ENCODE assay signal across 1 cellular context in the genomic region with DNA sequence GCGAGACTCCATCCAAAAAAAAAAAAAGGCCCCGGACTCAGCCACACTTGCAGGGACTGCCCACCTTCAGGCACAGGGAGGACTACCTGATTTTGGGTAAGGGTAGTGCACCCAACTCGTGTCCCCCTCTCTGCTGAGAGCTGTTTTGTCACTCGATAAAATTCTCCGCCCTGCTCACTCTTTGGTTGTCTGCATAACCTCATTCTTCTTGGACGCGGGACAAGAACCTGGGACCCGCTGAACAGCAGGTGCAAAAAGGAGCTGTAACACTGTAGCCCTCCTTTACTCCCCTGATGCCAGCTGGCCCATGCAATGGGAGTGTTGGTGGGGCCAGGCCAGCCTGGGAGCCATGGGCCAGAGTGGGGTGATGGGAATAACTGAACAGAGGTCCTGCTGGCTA.
TF ChIP-seq lines count a peak whose summit lies in the region.

No MANE protein-coding gene starts in this region.

TF ChIP-seq in GM23338, 12 proteins besides CTCF, POLR2A, EP300 and RAD21 (continued from another document):
- TF ChIP-seq, protein P1, sequence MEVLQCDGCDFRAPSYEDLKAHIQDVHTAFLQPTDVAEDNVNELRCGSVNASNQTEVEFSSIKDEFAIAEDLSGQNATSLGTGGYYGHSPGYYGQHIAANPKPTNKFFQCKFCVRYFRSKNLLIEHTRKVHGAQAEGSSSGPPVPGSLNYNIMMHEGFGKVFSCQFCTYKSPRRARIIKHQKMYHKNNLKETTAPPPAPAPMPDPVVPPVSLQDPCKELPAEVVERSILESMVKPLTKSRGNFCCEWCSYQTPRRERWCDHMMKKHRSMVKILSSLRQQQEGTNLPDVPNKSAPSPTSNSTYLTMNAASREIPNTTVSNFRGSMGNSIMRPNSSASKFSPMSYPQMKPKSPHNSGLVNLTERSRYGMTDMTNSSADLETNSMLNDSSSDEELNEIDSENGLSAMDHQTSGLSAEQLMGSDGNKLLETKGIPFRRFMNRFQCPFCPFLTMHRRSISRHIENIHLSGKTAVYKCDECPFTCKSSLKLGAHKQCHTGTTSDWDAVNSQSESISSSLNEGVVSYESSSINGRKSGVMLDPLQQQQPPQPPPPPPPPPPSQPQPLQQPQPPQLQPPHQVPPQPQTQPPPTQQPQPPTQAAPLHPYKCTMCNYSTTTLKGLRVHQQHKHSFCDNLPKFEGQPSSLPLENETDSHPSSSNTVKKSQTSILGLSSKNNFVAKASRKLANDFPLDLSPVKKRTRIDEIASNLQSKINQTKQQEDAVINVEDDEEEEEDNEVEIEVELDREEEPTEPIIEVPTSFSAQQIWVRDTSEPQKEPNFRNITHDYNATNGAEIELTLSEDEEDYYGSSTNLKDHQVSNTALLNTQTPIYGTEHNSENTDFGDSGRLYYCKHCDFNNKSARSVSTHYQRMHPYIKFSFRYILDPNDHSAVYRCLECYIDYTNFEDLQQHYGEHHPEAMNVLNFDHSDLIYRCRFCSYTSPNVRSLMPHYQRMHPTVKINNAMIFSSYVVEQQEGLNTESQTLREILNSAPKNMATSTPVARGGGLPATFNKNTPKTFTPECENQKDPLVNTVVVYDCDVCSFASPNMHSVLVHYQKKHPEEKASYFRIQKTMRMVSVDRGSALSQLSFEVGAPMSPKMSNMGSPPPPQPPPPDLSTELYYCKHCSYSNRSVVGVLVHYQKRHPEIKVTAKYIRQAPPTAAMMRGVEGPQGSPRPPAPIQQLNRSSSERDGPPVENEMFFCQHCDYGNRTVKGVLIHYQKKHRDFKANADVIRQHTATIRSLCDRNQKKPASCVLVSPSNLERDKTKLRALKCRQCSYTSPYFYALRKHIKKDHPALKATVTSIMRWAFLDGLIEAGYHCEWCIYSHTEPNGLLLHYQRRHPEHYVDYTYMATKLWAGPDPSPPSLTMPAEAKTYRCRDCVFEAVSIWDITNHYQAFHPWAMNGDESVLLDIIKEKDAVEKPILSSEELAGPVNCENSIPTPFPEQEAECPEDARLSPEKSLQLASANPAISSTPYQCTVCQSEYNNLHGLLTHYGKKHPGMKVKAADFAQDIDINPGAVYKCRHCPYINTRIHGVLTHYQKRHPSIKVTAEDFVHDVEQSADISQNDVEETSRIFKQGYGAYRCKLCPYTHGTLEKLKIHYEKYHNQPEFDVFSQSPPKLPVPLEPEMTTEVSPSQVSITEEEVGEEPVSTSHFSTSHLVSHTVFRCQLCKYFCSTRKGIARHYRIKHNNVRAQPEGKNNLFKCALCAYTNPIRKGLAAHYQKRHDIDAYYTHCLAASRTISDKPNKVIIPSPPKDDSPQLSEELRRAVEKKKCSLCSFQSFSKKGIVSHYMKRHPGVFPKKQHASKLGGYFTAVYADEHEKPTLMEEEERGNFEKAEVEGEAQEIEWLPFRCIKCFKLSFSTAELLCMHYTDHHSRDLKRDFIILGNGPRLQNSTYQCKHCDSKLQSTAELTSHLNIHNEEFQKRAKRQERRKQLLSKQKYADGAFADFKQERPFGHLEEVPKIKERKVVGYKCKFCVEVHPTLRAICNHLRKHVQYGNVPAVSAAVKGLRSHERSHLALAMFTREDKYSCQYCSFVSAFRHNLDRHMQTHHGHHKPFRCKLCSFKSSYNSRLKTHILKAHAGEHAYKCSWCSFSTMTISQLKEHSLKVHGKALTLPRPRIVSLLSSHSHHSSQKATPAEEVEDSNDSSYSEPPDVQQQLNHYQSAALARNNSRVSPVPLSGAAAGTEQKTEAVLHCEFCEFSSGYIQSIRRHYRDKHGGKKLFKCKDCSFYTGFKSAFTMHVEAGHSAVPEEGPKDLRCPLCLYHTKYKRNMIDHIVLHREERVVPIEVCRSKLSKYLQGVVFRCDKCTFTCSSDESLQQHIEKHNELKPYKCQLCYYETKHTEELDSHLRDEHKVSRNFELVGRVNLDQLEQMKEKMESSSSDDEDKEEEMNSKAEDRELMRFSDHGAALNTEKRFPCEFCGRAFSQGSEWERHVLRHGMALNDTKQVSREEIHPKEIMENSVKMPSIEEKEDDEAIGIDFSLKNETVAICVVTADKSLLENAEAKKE (CRISPR knock-in tag; IDR thresholded peaks at IDR 0.05) = no peak
- no peak for TF ChIP-seq ZNF331 (CRISPR knock-in tag; IDR thresholded peaks at IDR 0.05; ENCODE audit: low read depth)
